Comparison of ENCODE assay signal across 25 cellular contexts in genomic region chr4:77226939-77227705, GRCh38.
"Had no signal": no experiment of that assay in that cellular context is flagged by ENCODE, and none has a peak within 500 bp of the region (broad histone marks: within the 10 kb centered on the region; RNA-seq: fewer than 3 reads in every experiment).

No MANE protein-coding gene starts in this region.

- H2AFZ ChIP-seq: hepatocyte had no signal

- H3K4me1 ChIP-seq: lower lobe of right lung, right atrium auricular region, sigmoid colon, testis, tibial nerve had no signal

- H3K36me3 ChIP-seq: left ventricle myocardium inferior, lower lobe of right lung, right atrium auricular region, sigmoid colon, tibial nerve had no signal

- DNase-seq: effector CD4-positive, alpha-beta T cell; endodermal cell; erythroblast; foreskin melanocyte; head of caudate nucleus; kidney; left cardiac atrium; left ventricle myocardium inferior; lower lobe of right lung; natural killer cell; occipital lobe; sigmoid colon; stimulated activated CD4-positive, alpha-beta T cell treated with anti-CD3 and anti-CD28 coated beads, Interleukin-2, amount 100 ng/mL, for 24 hours; stimulated activated CD4-positive, alpha-beta T cell treated with anti-CD3 and anti-CD28 coated beads, Interleukin-4, amount 100 ng/mL, for 4 hours; stimulated activated naive B cell treated with anti-CD40 and anti-IgM and Interleukin-4, amounts not matched to agents 10 μg/mL and 1 μg/mL and 100 μg/mL, for 72 hours; stimulated activated naive CD8-positive, alpha-beta T cell treated with anti-CD3 and anti-CD28 coated beads, Interleukin-15, amount 100 ng/mL, for 72 hours; testis had no signal

- ATAC-seq: left cardiac atrium; lower lobe of right lung; natural killer cell; stimulated activated naive B cell treated with anti-CD40 and anti-IgM and Interleukin-4, amounts not matched to agents 10 μg/mL and 1 μg/mL and 100 μg/mL, for 72 hours; stimulated activated naive CD8-positive, alpha-beta T cell treated with anti-CD3 and anti-CD28 coated beads, Interleukin-15, amount 100 ng/mL, for 72 hours had no signal

- H3K9me3 ChIP-seq: testis had no signal

- H3K27ac Mint-ChIP-seq: endodermal cell; memory B cell; mesothelial cell of epicardium; natural killer cell; stimulated activated naive B cell treated with anti-CD40 and anti-IgM and Interleukin-4, amounts not matched to agents 10 μg/mL and 1 μg/mL and 100 μg/mL, for 72 hours had no signal

- H3K27me3 ChIP-seq: hepatocyte, right atrium auricular region, sigmoid colon, testis, tibial nerve had no signal

- H3K36me3 Mint-ChIP-seq: mesothelial cell of epicardium, natural killer cell had no signal

- H3K4me2 ChIP-seq: hepatocyte had no signal

- H3K27me3 Mint-ChIP-seq: stimulated activated naive B cell treated with anti-CD40 and anti-IgM and Interleukin-4, amounts not matched to agents 10 μg/mL and 1 μg/mL and 100 μg/mL, for 72 hours; stimulated activated naive CD8-positive, alpha-beta T cell treated with anti-CD3 and anti-CD28 coated beads, Interleukin-15, amount 100 ng/mL, for 72 hours had no signal

- FAIRE-seq: endothelial cell of umbilical vein, kidney had no signal

- H3K27ac ChIP-seq: coronary artery, hepatocyte, left ventricle myocardium inferior, lower lobe of right lung, right atrium auricular region, sigmoid colon, skin epidermis, testis, tibial nerve had no signal

- H3K9me3 Mint-ChIP-seq: mesothelial cell of epicardium, natural killer cell had no signal

- H3K4me3 Mint-ChIP-seq: endodermal cell; memory B cell; mesothelial cell of epicardium; natural killer cell; stimulated activated naive B cell treated with anti-CD40 and anti-IgM and Interleukin-4, amounts not matched to agents 10 μg/mL and 1 μg/mL and 100 μg/mL, for 72 hours; stimulated activated naive CD8-positive, alpha-beta T cell treated with anti-CD3 and anti-CD28 coated beads, Interleukin-15, amount 100 ng/mL, for 72 hours had no signal

- H3K79me2 ChIP-seq: hepatocyte had no signal

- H3K4me1 Mint-ChIP-seq: natural killer cell; stimulated activated naive CD8-positive, alpha-beta T cell treated with anti-CD3 and anti-CD28 coated beads, Interleukin-15, amount 100 ng/mL, for 72 hours had no signal

- H3K4me3 ChIP-seq: coronary artery, hepatocyte, left ventricle myocardium inferior, lower lobe of right lung, right atrium auricular region, sigmoid colon, skin epidermis, testis, tibial nerve had no signal
